9 cellular contexts compared by ENCODE assay signal in genomic region chr9:131727184-131727785, GRCh38. TPM values are rescaled to one million over a fixed set of nuclear protein-coding genes. Genes with fewer than 3 reads are reported as not detected.
DNase-seq lines count a peak whose midpoint lies in the region; ATAC-seq, FAIRE-seq and TF ChIP-seq lines count a peak whose summit lies in the region.
"Had no signal": no experiment of that assay in that cellular context is flagged by ENCODE, and none has a peak within 500 bp of the region (broad histone marks: within the 10 kb centered on the region; RNA-seq: fewer than 3 reads in every experiment).

No MANE protein-coding gene starts in this region.

- intact Hi-C loops in Panc1 (cut with micrococcal nuclease; ENCODE audit: unreplicated experiment) = no loop called here

- DNase-seq in GM03348 (ENCODE audit: low spot score) (peak; percentile 42), Panc1 (ENCODE audit: low read depth, low spot score) (no peak), renal cortical epithelial cell (ENCODE audit: low read depth) (peak; percentile 89), putamen (ENCODE audit: low spot score) (no peak), NCI-H1694 treated with DMSO at 0.1 percent for 48 hours (lab: John Stamatoyannopoulos, UW) (no peak), HTR-8/SVneo (ENCODE audit: insufficient read length, low spot score) (no peak), NCI-H1092 treated with DMSO at 0.1 percent for 48 hours (lab: John Stamatoyannopoulos, UW) (no peak)

- no peak overlapping the region for H3K4me3 ChIP-seq in Panc1 (ENCODE audit: low read depth in 2 of 2, low read length in 2 of 2)

- no peaks in the 10 kb centered on the region for H3K27me3 ChIP-seq in Panc1 (ENCODE audit: control insufficient read depth, insufficient read depth, low read length)

- H3K27ac ChIP-seq in Panc1 (ENCODE audit: low read length) = peak overlapping the region; percentile 75

- no TSS peak for BruUV-seq in Panc1 (replicated peaks; lab: Mats Ljungman, UMichigan)

- in situ Hi-C loops in Panc1 (cut with HindIII; ENCODE audit: low pct_unique_long_range_greater_than_20kb, low sequenced_read_pairs) = no loop called here

- H3K36me3 ChIP-seq in Panc1 (ENCODE audit: control insufficient read depth, insufficient read depth, low read length) = no peaks in the 10 kb centered on the region

- H3K9me3 ChIP-seq in Panc1 (ENCODE audit: control insufficient read depth, insufficient read depth, low read depth, low read length) = no peaks in the 10 kb centered on the region

- CTCF ChIA-PET in Panc1 (lab: Charles Lee) = no interaction called here

- no peak for TF ChIP-seq CTCF in Panc1 (IDR thresholded peaks at IDR 0.05)

- peak; percentile 45; the same call in 1 of the 2 replicates for ATAC-seq in Panc1
- peak; percentile 68 for ATAC-seq in esophagus mucosa

- POLR2A ChIA-PET in Panc1 (lab: Charles Lee) = no interaction called here

- no peak for FAIRE-seq in HTR-8/SVneo (lab: Jason Lieb, UNC)
- FAIRE-seq: colon had no signal

- peaks cover 42% of the 10 kb centered on the region for H3K4me1 ChIP-seq in Panc1 (ENCODE audit: control insufficient read depth, insufficient read depth, low read length)

RNA-seq across cellular contexts. Expression of gene RAPGEF1, which starts 12.6 kb away (rescaled TPM):
- total RNA-seq in Panc1 (2021; ENCODE audit: unreplicated experiment) (86.8 TPM), esophagus mucosa (21.0 TPM), renal cortical epithelial cell (20.8 and 31.3 TPM in 2 replicates)
- polyA plus RNA-seq in Panc1 (2012; ENCODE audit: insufficient read length) = 57.8 TPM

Comparison
In these comparisons a context has a peak if more than half of its experiments do, and no peak if none do; other contexts are left out.
1. DNase-seq: peak in GM03348 (single experiment) and renal cortical epithelial cell (single experiment); none in Panc1 (single experiment), putamen (single experiment), NCI-H1694 treated with DMSO at 0.1 percent for 48 hours (single experiment), HTR-8/SVneo (single experiment) and NCI-H1092 treated with DMSO at 0.1 percent for 48 hours (single experiment).